Comparison of ENCODE assay signal across 1 cellular context in genomic region chr11:65262381-65262680, GRCh38.
TF ChIP-seq lines count a peak whose summit lies in the region.

No MANE protein-coding gene starts in this region.

TF ChIP-seq in H1, 55 proteins besides CTCF, POLR2A, EP300 and RAD21 (continued from another document):
- TF ChIP-seq BACH1 (IDR thresholded peaks at IDR 0.05; ENCODE audit: low read length) (no peak), CBX5 (IDR thresholded peaks at IDR 0.05; ENCODE audit: low read depth, low read length) (no peak), SAP30 (IDR thresholded peaks at IDR 0.05; ENCODE audit: insufficient read depth, insufficient replicate concordance, low read length) (peak; percentile 10), PHF8 (conservative IDR thresholded peaks at IDR 0.05; ENCODE audit: low read depth, low read length) (no peak)
